Comparison of ENCODE assay signal across 17 cellular contexts in the genomic region with DNA sequence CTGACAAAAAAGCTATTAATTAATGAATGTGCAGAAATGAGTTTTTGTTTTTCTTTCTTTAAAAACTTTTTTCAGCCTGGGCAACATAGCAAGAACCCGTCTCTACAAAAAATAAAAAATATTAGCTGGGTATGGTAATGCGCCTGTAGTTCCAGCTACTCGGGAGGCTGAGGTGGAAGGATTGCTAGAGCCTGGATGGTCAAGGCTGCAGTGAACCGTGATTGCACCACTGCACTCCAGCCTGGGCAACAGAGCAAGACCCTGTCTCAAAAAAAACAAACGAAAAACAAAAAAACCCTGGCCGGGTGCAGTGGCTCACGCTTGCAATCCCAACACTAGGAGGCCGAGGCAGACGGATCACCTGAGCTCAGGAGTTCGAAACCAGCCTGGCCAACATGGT. TPM values are rescaled to one million over a fixed set of nuclear protein-coding genes. Genes with fewer than 3 reads are reported as not detected.
DNase-seq lines count a peak whose midpoint lies in the region; ATAC-seq, FAIRE-seq and TF ChIP-seq lines count a peak whose summit lies in the region.
"Had no signal": no experiment of that assay in that cellular context is flagged by ENCODE, and none has a peak within 500 bp of the region (broad histone marks: within the 10 kb centered on the region; RNA-seq: fewer than 3 reads in every experiment).

No MANE protein-coding gene starts in this region.

- H3K36me3 Mint-ChIP-seq in activated T-helper 17 cell treated with anti-CD3 and anti-CD28 coated beads, Interleukin-2, amount 50 U/mL, for 72 hours (ENCODE audit: low read depth): peaks cover 93% of the 10 kb centered on the region

- no peak for FAIRE-seq in HepG2 (lab: Jason Lieb, UNC)
- FAIRE-seq: A204.1 had no signal

- H3K27ac ChIP-seq in HepG2 (ENCODE audit: extremely low read length, insufficient read depth, low read length) (no peak overlapping the region), right lobe of liver (no peak overlapping the region), osteoblast (ENCODE audit: low read depth, low read length) (peak overlapping the region; percentile 64), prostate gland (no peak overlapping the region)

- H3K27me3 ChIP-seq in HepG2 (ENCODE audit: control insufficient read depth in 1 of 2, insufficient read depth in 2 of 2, low read length in 2 of 2) (no peaks in the 10 kb centered on the region), right lobe of liver (no peaks in the 10 kb centered on the region), osteoblast (ENCODE audit: insufficient read depth, low read length) (no peaks in the 10 kb centered on the region), prostate gland (replicated peaks; ENCODE audit: insufficient read depth) (no peaks in the 10 kb centered on the region)

- ATAC-seq in HepG2 (no peak), right lobe of liver (no peak)
- ATAC-seq in activated T-helper 17 cell treated with anti-CD3 and anti-CD28 coated beads, Interleukin-2, amount 50 U/mL, for 72 hours (replicated peaks): no peak
- ATAC-seq: GM23338 had no signal

- TF ChIP-seq EP300 in HepG2 (IDR thresholded peaks at IDR 0.05; ENCODE audit: low read depth in 2 of 2, low read length in 2 of 2) (no peak), HepG2 (CRISPR knock-in tag; IDR thresholded peaks at IDR 0.05; ENCODE audit: borderline replicate concordance) (no peak)

- H2AFZ ChIP-seq in HepG2 (ENCODE audit: low read length): no peak overlapping the region
- no peak overlapping the region for H2AFZ ChIP-seq in osteoblast (ENCODE audit: low read length)
- H2AFZ ChIP-seq: GM23338 had no signal

- peak overlapping the region; percentile 70 for H3K27ac Mint-ChIP-seq in activated T-helper 17 cell treated with anti-CD3 and anti-CD28 coated beads, Interleukin-2, amount 50 U/mL, for 72 hours

- in situ Hi-C loops in HepG2 (cut with HindIII; ENCODE audit: extremely low pct_ligation_motif_present, low pct_unique_long_range_greater_than_20kb): no loop called here

- CTCF ChIA-PET in HepG2 (lab: Yijun Ruan, JAX; ENCODE audit: low intra/inter-chr PET ratio, low total read pairs): no interaction called here

- TF ChIP-seq CTCF in HepG2 (CRISPR knock-in tag; IDR thresholded peaks at IDR 0.05): no peak
- TF ChIP-seq CTCF in right lobe of liver (IDR thresholded peaks at IDR 0.05): no peak
- no peak for TF ChIP-seq CTCF in osteoblast (IDR thresholded peaks at IDR 0.05; ENCODE audit: extremely low read depth, low read depth, low read length)
- no peak for TF ChIP-seq CTCF in prostate gland (IDR thresholded peaks at IDR 0.05)

- H3K4me1 ChIP-seq in HepG2 (ENCODE audit: insufficient read depth, low read length) (peaks cover 18% of the 10 kb centered on the region), right lobe of liver (no peaks in the 10 kb centered on the region), osteoblast (ENCODE audit: insufficient read depth, low read length) (peaks cover 3% of the 10 kb centered on the region), prostate gland (replicated peaks) (no peaks in the 10 kb centered on the region)

- POLR2A ChIA-PET in HepG2 (lab: Yijun Ruan, JAX): no interaction called here

- H4K20me1 ChIP-seq in HepG2 (ENCODE audit: insufficient read depth, low read length) (no peaks in the 10 kb centered on the region), osteoblast (ENCODE audit: insufficient read depth, low read length) (peaks cover 7% of the 10 kb centered on the region)

- H3K36me3 ChIP-seq in HepG2 (replicated peaks in 1 of 2; ENCODE audit: control insufficient read depth in 1 of 2, insufficient read depth in 2 of 2, low read length in 2 of 2) (peaks cover 22 to 54% of the 10 kb centered on the region in 2 experiments), right lobe of liver (peaks cover 0 to 62% (median 21%) of the 10 kb centered on the region in 4 donors), osteoblast (ENCODE audit: insufficient read depth, low read length) (peaks cover 44% of the 10 kb centered on the region), prostate gland (peaks cover 0 to 4% of the 10 kb centered on the region in 2 donors)

- TF ChIP-seq POLR2A in HepG2 (IDR thresholded peaks at IDR 0.05; ENCODE audit: insufficient read depth in 1 of 2, low read depth in 2 of 2, low read length in 2 of 2) (no peak), right lobe of liver (IDR thresholded peaks at IDR 0.05) (no peak), prostate gland (IDR thresholded peaks at IDR 0.05) (no peak)

- no peak for TF ChIP-seq RAD21 in HepG2 (CRISPR knock-in tag; IDR thresholded peaks at IDR 0.05)

- peaks cover 27% of the 10 kb centered on the region for H3K4me1 Mint-ChIP-seq in activated T-helper 17 cell treated with anti-CD3 and anti-CD28 coated beads, Interleukin-2, amount 50 U/mL, for 72 hours

- H3K9me3 ChIP-seq in HepG2 (ENCODE audit: low read length) (no peaks in the 10 kb centered on the region), right lobe of liver (no peaks in the 10 kb centered on the region), osteoblast (ENCODE audit: low read depth, low read length) (no peaks in the 10 kb centered on the region), prostate gland (no peaks in the 10 kb centered on the region)

- H3K4me2 ChIP-seq in HepG2 (ENCODE audit: low read depth, low read length): no peak overlapping the region
- no peak overlapping the region for H3K4me2 ChIP-seq in osteoblast (ENCODE audit: insufficient read depth, low read length)
- H3K4me2 ChIP-seq: GM23338 had no signal

- no peak overlapping the region for H3K9ac ChIP-seq in HepG2 (ENCODE audit: insufficient read depth, low read depth, low read length)

- H3K79me2 ChIP-seq in HepG2 (ENCODE audit: insufficient read depth, low read length): peaks cover 11% of the 10 kb centered on the region
- peaks cover 49% of the 10 kb centered on the region for H3K79me2 ChIP-seq in osteoblast (ENCODE audit: insufficient read depth, low read length)

- H3K4me3 ChIP-seq in HepG2 (replicated peaks in 1 of 3; ENCODE audit: insufficient read depth in 1 of 3, low read depth in 2 of 3, low read length in 3 of 3) (no peak overlapping the region), right lobe of liver (no peak overlapping the region), osteoblast (ENCODE audit: insufficient read depth, low read length) (no peak overlapping the region), prostate gland (no peak overlapping the region)
- H3K4me3 ChIP-seq: GM23338 had no signal

- DNase-seq in activated CD8-positive, alpha-beta memory T cell treated with anti-CD3 and anti-CD28 coated beads for 24 hours: peak; percentile 33
- DNase-seq in activated CD8-positive, alpha-beta memory T cell treated with anti-CD3 and anti-CD28 coated beads, Interleukin-2, amount 50 U/mL, for 4 hours: no peak
- DNase-seq in HepG2 (ENCODE audit: low spot score) (no peak), right lobe of liver (no peak), osteoblast (ENCODE audit: insufficient read length, low spot score, missing footprints) (no peak), prostate gland (ENCODE audit: low spot score) (no peak)
- DNase-seq in stimulated activated CD4-positive, alpha-beta T cell treated with anti-CD3 and anti-CD28 coated beads, Interleukin-2, amount 100 ng/mL, for 24 hours: no peak
- DNase-seq: COR-L47, DMS153, NCI-H1417, NCI-H1930, NCI-H2171, NCI-H774 had no signal

- peak overlapping the region; percentile 48 for H3K4me3 Mint-ChIP-seq in activated T-helper 17 cell treated with anti-CD3 and anti-CD28 coated beads, Interleukin-2, amount 50 U/mL, for 72 hours
- H3K4me3 Mint-ChIP-seq: CD14-positive monocyte, GM23338 had no signal

- no TSS peak for BruUV-seq in HepG2 (replicated peaks; lab: Mats Ljungman, UMichigan)

- WGBS in HepG2 (ENCODE audit: low lambda C conversion rate): 94% methylated on average over 10 of the region's 10 CpGs
- 92% methylated on average over 10 of the region's 10 CpGs for WGBS in right lobe of liver (ENCODE audit: insufficient coverage, low coverage, low lambda C conversion rate, missing lambda C conversion rate)
- WGBS in prostate gland: 88% methylated on average over 10 of the region's 10 CpGs

- H3K9me3 Mint-ChIP-seq in activated T-helper 17 cell treated with anti-CD3 and anti-CD28 coated beads, Interleukin-2, amount 50 U/mL, for 72 hours: no peaks in the 10 kb centered on the region
- H3K9me3 Mint-ChIP-seq: CD14-positive monocyte, GM23338 had no signal

- intact Hi-C loops in HepG2 (cut with micrococcal nuclease; ENCODE audit: unreplicated experiment): no loop called here
- intact Hi-C loops in right lobe of liver (cut with DNase I): no loop called here
- intact Hi-C loops in prostate gland (cut with DNase I): no loop called here

- no peaks in the 10 kb centered on the region for H3K27me3 Mint-ChIP-seq in activated T-helper 17 cell treated with anti-CD3 and anti-CD28 coated beads, Interleukin-2, amount 50 U/mL, for 72 hours

RNA-seq across cellular contexts. Expression of gene GIT2, which starts 7.9 kb away (rescaled TPM):
- total RNA-seq in HepG2 (2016; rRNA removed; fragmentation: Illumina TruSeq; extraction: Trizol) (15.2 and 18.4 TPM in 2 replicates), right lobe of liver (10 to 100 TPM; 13.3 to 24.8 (median 16.8) TPM), osteoblast (43.4 and 45.4 TPM in 2 replicates), prostate gland (10 to 100 TPM; 20.9 to 43.3 TPM)
- 6.4 and 7.3 TPM in 2 replicates for total RNA-seq in HepG2 (2016; cell fraction: cytosol; rRNA removed; fragmentation: Illumina TruSeq; extraction: Trizol; ENCODE audit: low read depth)
- total RNA-seq in HepG2 (2016; cell fraction: insoluble cytoplasmic fraction; rRNA removed; fragmentation: Illumina TruSeq; extraction: Trizol): 14.1 and 17.8 TPM in 2 replicates
- 9.0 and 9.5 TPM in 2 replicates for total RNA-seq in HepG2 (2016; cell fraction: membrane; rRNA removed; fragmentation: Illumina TruSeq; extraction: Trizol)
- 31.9 and 34.5 TPM in 2 replicates for total RNA-seq in HepG2 (2016; cell fraction: nucleus; rRNA removed; fragmentation: Illumina TruSeq; extraction: Trizol)
- 18.7 and 19.8 TPM in 2 replicates for polyA plus RNA-seq in HepG2 (2011; rRNA removed)
- 9.5 and 12.3 TPM in 2 replicates for polyA plus RNA-seq in HepG2 (2011; cell fraction: cytosol; rRNA removed)
- 50.5 and 56.5 TPM in 2 replicates for polyA plus RNA-seq in HepG2 (2011; cell fraction: nucleus; rRNA removed)
- 14.5 and 15.2 TPM in 2 replicates for polyA plus RNA-seq in HepG2 (2012)
- 0.65 and 0.83 TPM in 2 replicates for polyA plus RNA-seq in HepG2 (2016; cell fraction: cytosol; fragmentation: Illumina TruSeq; extraction: Trizol; ENCODE audit: low read depth)
- polyA plus RNA-seq in HepG2 (2016; cell fraction: insoluble cytoplasmic fraction; fragmentation: Illumina TruSeq; extraction: Trizol; ENCODE audit: low read depth): 11.7 and 12.8 TPM in 2 replicates
- 2.2 and 2.5 TPM in 2 replicates for polyA plus RNA-seq in HepG2 (2016; cell fraction: membrane; fragmentation: Illumina TruSeq; extraction: Trizol; ENCODE audit: low read depth)
- 59.1 and 66.0 TPM in 2 replicates for polyA plus RNA-seq in HepG2 (2016; cell fraction: nucleus; fragmentation: Illumina TruSeq; extraction: Trizol; ENCODE audit: insufficient read depth, low read depth)
- 26.7 and 35.9 TPM in 2 replicates for polyA minus RNA-seq in HepG2 (2011; rRNA and poly(A)+ RNA removed; ENCODE audit: low replicate concordance)
- polyA minus RNA-seq in HepG2 (2011; cell fraction: cytosol; rRNA and poly(A)+ RNA removed): 11.9 and 13.6 TPM in 2 replicates
- 90.6 and 102 TPM in 2 replicates for polyA minus RNA-seq in HepG2 (2011; cell fraction: nucleus; rRNA and poly(A)+ RNA removed)
- total RNA-seq in activated T-helper 17 cell treated with anti-CD3 and anti-CD28 coated beads, Interleukin-2, amount 50 U/mL, for 72 hours: 10 to 100 TPM; 70.8 to 75.2 TPM

RNA-seq across cellular contexts. Expression of gene ANKRD13A, which starts 11.0 kb away (rescaled TPM):
- 34.1 and 40.7 TPM in 2 replicates for total RNA-seq in HepG2 (2016; rRNA removed; fragmentation: Illumina TruSeq; extraction: Trizol)
- total RNA-seq in HepG2 (2016; cell fraction: cytosol; rRNA removed; fragmentation: Illumina TruSeq; extraction: Trizol; ENCODE audit: low read depth): 19.2 and 22.0 TPM in 2 replicates
- 35.8 and 44.1 TPM in 2 replicates for total RNA-seq in HepG2 (2016; cell fraction: insoluble cytoplasmic fraction; rRNA removed; fragmentation: Illumina TruSeq; extraction: Trizol)
- total RNA-seq in HepG2 (2016; cell fraction: membrane; rRNA removed; fragmentation: Illumina TruSeq; extraction: Trizol): 36.6 and 37.4 TPM in 2 replicates
- 27.2 and 29.0 TPM in 2 replicates for total RNA-seq in HepG2 (2016; cell fraction: nucleus; rRNA removed; fragmentation: Illumina TruSeq; extraction: Trizol)
- 41.6 and 51.0 TPM in 2 replicates for polyA plus RNA-seq in HepG2 (2011; rRNA removed)
- 36.8 and 47.0 TPM in 2 replicates for polyA plus RNA-seq in HepG2 (2011; cell fraction: cytosol; rRNA removed)
- 90.0 and 92.3 TPM in 2 replicates for polyA plus RNA-seq in HepG2 (2011; cell fraction: nucleus; rRNA removed)
- polyA plus RNA-seq in HepG2 (2012): 36.3 and 37.0 TPM in 2 replicates
- 6.9 and 7.4 TPM in 2 replicates for polyA plus RNA-seq in HepG2 (2016; cell fraction: cytosol; fragmentation: Illumina TruSeq; extraction: Trizol; ENCODE audit: low read depth)
- polyA plus RNA-seq in HepG2 (2016; cell fraction: insoluble cytoplasmic fraction; fragmentation: Illumina TruSeq; extraction: Trizol; ENCODE audit: low read depth): 32.2 and 35.3 TPM in 2 replicates
- 19.0 and 20.8 TPM in 2 replicates for polyA plus RNA-seq in HepG2 (2016; cell fraction: membrane; fragmentation: Illumina TruSeq; extraction: Trizol; ENCODE audit: low read depth)
- 53.7 and 57.1 TPM in 2 replicates for polyA plus RNA-seq in HepG2 (2016; cell fraction: nucleus; fragmentation: Illumina TruSeq; extraction: Trizol; ENCODE audit: insufficient read depth, low read depth)
- polyA minus RNA-seq in HepG2 (2011; rRNA and poly(A)+ RNA removed; ENCODE audit: low replicate concordance): 40.3 and 72.5 TPM in 2 replicates
- polyA minus RNA-seq in HepG2 (2011; cell fraction: cytosol; rRNA and poly(A)+ RNA removed): 27.5 and 31.2 TPM in 2 replicates
- polyA minus RNA-seq in HepG2 (2011; cell fraction: nucleus; rRNA and poly(A)+ RNA removed): 41.3 and 58.9 TPM in 2 replicates
- 10 to 100 TPM; 14.4 to 33.7 (median 24.6) TPM for total RNA-seq in right lobe of liver
- 10 to 100 TPM; 61.4 to 68.5 TPM for total RNA-seq in activated T-helper 17 cell treated with anti-CD3 and anti-CD28 coated beads, Interleukin-2, amount 50 U/mL, for 72 hours
- 94.1 and 113 TPM in 2 replicates for total RNA-seq in osteoblast
- total RNA-seq in prostate gland: 10 to 100 TPM; 76.1 to 87.4 TPM
